8 cellular contexts compared by ENCODE assay signal in genomic region chr11:108220721-108221346, GRCh38. TPM values are rescaled to one million over a fixed set of nuclear protein-coding genes. Genes with fewer than 3 reads are reported as not detected.
DNase-seq lines count a peak whose midpoint lies in the region; TF ChIP-seq lines count a peak whose summit lies in the region.

No MANE protein-coding gene starts in this region.

- H3K27ac Mint-ChIP-seq in HFFc6: no peak overlapping the region; the same call in 1 of the 2 replicates

- H3K36me3 Mint-ChIP-seq in HFFc6 (ENCODE audit: low read depth): peaks cover 15% of the 10 kb centered on the region

- H3K4me1 ChIP-seq in Peyer's patch: peaks cover 0 to 16% (median 0%) of the 10 kb centered on the region in 4 donors
- H3K4me1 ChIP-seq in skeletal muscle satellite cell (ENCODE audit: control insufficient read depth, insufficient read depth, low read length): peaks cover 42% of the 10 kb centered on the region

- DNase-seq in Peyer's patch: no peak
- peak; percentile 23 for DNase-seq in fibroblast of peridontal ligament (ENCODE audit: extremely low read depth)
- DNase-seq in anterior cingulate cortex (lab: John Stamatoyannopoulos, UW): no peak
- no peak for DNase-seq in midbrain (lab: John Stamatoyannopoulos, UW)
- DNase-seq in EL: no peak
- DNase-seq in HFFc6: no peak

- H3K9me3 ChIP-seq in Peyer's patch (no peaks in the 10 kb centered on the region), skeletal muscle satellite cell (replicated peaks; ENCODE audit: low read length) (no peaks in the 10 kb centered on the region)

- H3K9me3 Mint-ChIP-seq in HFFc6: no peaks in the 10 kb centered on the region

- H3K4me3 ChIP-seq in GM12875 (ENCODE audit: low read depth, low read length) (peak overlapping the region; percentile 80), Peyer's patch (peak overlapping the region in 3 of 4 donors; percentile 66 to 92 (median 91)), skeletal muscle satellite cell (ENCODE audit: low read length) (peak overlapping the region; percentile 94)

- no peak for TF ChIP-seq POLR2A in Peyer's patch (IDR thresholded peaks at IDR 0.05)

- H3K4me3 Mint-ChIP-seq in HFFc6: no peak overlapping the region

- peak overlapping the region; percentile 82 for H3K4me2 ChIP-seq in skeletal muscle satellite cell (ENCODE audit: low read length)

- TF ChIP-seq CTCF in GM12875 (IDR thresholded peaks at IDR 0.05; ENCODE audit: borderline replicate concordance, insufficient read depth, low read depth, low read length): no peak
- peak in 1 of 6 experiments; percentile 8 for TF ChIP-seq CTCF in Peyer's patch (IDR thresholded peaks at IDR 0.05)
- no peak; the same call in 1 of the 2 replicates for TF ChIP-seq CTCF in HFFc6 (IDR thresholded peaks at IDR 0.05)

- H3K27ac ChIP-seq in Peyer's patch: peak overlapping the region in 2 of 4 donors; percentile 90 to 96

- H3K27me3 ChIP-seq in Peyer's patch (no peaks in the 10 kb centered on the region), skeletal muscle satellite cell (ENCODE audit: control insufficient read depth, insufficient read depth, low read length) (no peaks in the 10 kb centered on the region)

- peaks cover 3% of the 10 kb centered on the region; the same call in 1 of the 2 replicates for H3K27me3 Mint-ChIP-seq in HFFc6 (ENCODE audit: insufficient read depth)

- H3K36me3 ChIP-seq in Peyer's patch: no peaks in the 10 kb centered on the region
- peaks cover 3% of the 10 kb centered on the region for H3K36me3 ChIP-seq in skeletal muscle satellite cell (ENCODE audit: insufficient read depth, low read length)

- peaks cover 34% of the 10 kb centered on the region for H3K4me1 Mint-ChIP-seq in HFFc6 (ENCODE audit: low read depth)

- H3K9ac ChIP-seq in skeletal muscle satellite cell (ENCODE audit: low read depth, low read length): peak overlapping the region; percentile 92

RNA-seq across cellular contexts. Expression of gene NPAT, which starts 1.6 kb away (rescaled TPM):
- total RNA-seq in Peyer's patch: 10 to 100 TPM; 14.4 to 48.7 (median 14.7) TPM
- 9.6 and 9.9 TPM in 2 replicates for total RNA-seq in skeletal muscle satellite cell (2012; rRNA removed)
- 10 to 100 TPM in 5 of 6 experiments, 1 to 10 TPM in 1; 9.3 to 12.4 (median 10.6) TPM for total RNA-seq in HFFc6 (2021; fragmentation: NEBNext Ultra II Directional; extraction: Animal tissue kit (Norgen Biotek cat#: 25700))

RNA-seq across cellular contexts. Expression of gene ATM, which starts 2.0 kb away (rescaled TPM):
- total RNA-seq in Peyer's patch: 100 to 1,000 TPM in 1 of 4 donors, 10 to 100 TPM in 3; 46.3 to 445 (median 58.5) TPM
- 56.8 and 88.0 TPM in 2 replicates for total RNA-seq in skeletal muscle satellite cell (2012; rRNA removed)
- total RNA-seq in HFFc6 (2021; fragmentation: NEBNext Ultra II Directional; extraction: Animal tissue kit (Norgen Biotek cat#: 25700)): 10 to 100 TPM; 42.0 to 50.5 (median 47.3) TPM
